2 cellular contexts compared by ENCODE assay signal in the genomic region with DNA sequence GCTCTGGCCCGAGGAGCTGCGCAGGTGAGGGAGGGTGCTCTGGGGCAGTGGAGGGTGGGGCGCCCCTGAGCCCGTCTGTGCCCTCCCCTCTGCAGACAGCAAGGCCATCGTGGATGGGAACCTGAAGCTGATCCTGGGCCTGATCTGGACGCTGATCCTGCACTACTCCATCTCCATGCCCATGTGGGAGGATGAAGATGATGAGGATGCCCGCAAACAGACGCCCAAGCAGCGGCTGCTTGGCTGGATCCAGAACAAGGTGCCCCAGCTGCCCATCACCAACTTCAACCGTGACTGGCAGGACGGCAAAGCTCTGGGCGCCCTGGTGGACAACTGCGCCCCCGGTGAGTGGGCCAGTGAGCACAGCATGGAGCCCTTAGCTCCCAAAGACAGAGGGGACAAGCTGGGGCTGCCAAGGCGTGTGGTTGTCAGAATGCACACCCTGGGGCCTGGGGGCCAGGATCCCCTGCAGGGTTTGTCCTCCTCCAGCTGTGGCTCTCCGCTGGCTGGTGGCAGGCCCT.
TF ChIP-seq lines count a peak whose summit lies in the region.

No MANE protein-coding gene starts in this region.

TF ChIP-seq in SK-N-SH, 30 proteins besides CTCF, POLR2A, EP300 and RAD21 (continued from another document):
- TF ChIP-seq, protein P1, sequence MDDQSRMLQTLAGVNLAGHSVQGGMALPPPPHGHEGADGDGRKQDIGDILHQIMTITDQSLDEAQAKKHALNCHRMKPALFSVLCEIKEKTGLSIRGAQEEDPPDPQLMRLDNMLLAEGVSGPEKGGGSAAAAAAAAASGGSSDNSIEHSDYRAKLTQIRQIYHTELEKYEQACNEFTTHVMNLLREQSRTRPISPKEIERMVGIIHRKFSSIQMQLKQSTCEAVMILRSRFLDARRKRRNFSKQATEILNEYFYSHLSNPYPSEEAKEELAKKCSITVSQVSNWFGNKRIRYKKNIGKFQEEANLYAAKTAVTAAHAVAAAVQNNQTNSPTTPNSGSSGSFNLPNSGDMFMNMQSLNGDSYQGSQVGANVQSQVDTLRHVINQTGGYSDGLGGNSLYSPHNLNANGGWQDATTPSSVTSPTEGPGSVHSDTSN (IDR thresholded peaks at IDR 0.05), result no peak
- TF ChIP-seq TAF1 (IDR thresholded peaks at IDR 0.05; ENCODE audit: borderline replicate concordance, low read depth, low read length), result no peak
- no peak for TF ChIP-seq MEF2A (IDR thresholded peaks at IDR 0.05; ENCODE audit: borderline replicate concordance, low read depth)
- no peak for TF ChIP-seq CHD2 (IDR thresholded peaks at IDR 0.05; ENCODE audit: low read length, partially characterized antibody)
- no peak for TF ChIP-seq POLR2AphosphoS5 (IDR thresholded peaks at IDR 0.05; ENCODE audit: low read depth, low read length)
- TF ChIP-seq FOSL2 (IDR thresholded peaks at IDR 0.05; ENCODE audit: borderline replicate concordance, low read depth), result no peak
- TF ChIP-seq FOXM1 (IDR thresholded peaks at IDR 0.05; ENCODE audit: low read depth), result no peak
- TF ChIP-seq RCOR1 (IDR thresholded peaks at IDR 0.05; ENCODE audit: low read length), result no peak
- no peak for TF ChIP-seq GABPA (IDR thresholded peaks at IDR 0.05; ENCODE audit: low read depth)
- no peak for TF ChIP-seq RXRA (IDR thresholded peaks at IDR 0.05; ENCODE audit: borderline replicate concordance, low read depth)
- TF ChIP-seq USF2 (IDR thresholded peaks at IDR 0.05; ENCODE audit: borderline replicate concordance, low read depth, low read length), result no peak
- no peak for TF ChIP-seq MXI1 (IDR thresholded peaks at IDR 0.05; ENCODE audit: low read depth, low read length)
- no peak for TF ChIP-seq USF1 (IDR thresholded peaks at IDR 0.05; ENCODE audit: borderline replicate concordance, low read depth)
- TF ChIP-seq EZH2phosphoT487 (IDR thresholded peaks at IDR 0.05; ENCODE audit: borderline replicate concordance, low read depth), result no peak
- TF ChIP-seq TEAD4 (IDR thresholded peaks at IDR 0.05; ENCODE audit: borderline replicate concordance, insufficient read depth), result no peak
- TF ChIP-seq YY1 (IDR thresholded peaks at IDR 0.05; ENCODE audit: low read depth), result no peak
- TF ChIP-seq MAX (IDR thresholded peaks at IDR 0.05; ENCODE audit: low read depth), result no peak
- no peak for TF ChIP-seq ELF1 (IDR thresholded peaks at IDR 0.05)

TF ChIP-seq in SK-N-SH treated with all-trans-retinoic acid at 6 μM for 48 hours, 23 proteins besides CTCF, POLR2A, EP300 and RAD21:
- TF ChIP-seq, protein P2, sequence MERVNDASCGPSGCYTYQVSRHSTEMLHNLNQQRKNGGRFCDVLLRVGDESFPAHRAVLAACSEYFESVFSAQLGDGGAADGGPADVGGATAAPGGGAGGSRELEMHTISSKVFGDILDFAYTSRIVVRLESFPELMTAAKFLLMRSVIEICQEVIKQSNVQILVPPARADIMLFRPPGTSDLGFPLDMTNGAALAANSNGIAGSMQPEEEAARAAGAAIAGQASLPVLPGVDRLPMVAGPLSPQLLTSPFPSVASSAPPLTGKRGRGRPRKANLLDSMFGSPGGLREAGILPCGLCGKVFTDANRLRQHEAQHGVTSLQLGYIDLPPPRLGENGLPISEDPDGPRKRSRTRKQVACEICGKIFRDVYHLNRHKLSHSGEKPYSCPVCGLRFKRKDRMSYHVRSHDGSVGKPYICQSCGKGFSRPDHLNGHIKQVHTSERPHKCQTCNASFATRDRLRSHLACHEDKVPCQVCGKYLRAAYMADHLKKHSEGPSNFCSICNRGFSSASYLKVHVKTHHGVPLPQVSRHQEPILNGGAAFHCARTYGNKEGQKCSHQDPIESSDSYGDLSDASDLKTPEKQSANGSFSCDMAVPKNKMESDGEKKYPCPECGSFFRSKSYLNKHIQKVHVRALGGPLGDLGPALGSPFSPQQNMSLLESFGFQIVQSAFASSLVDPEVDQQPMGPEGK (CRISPR knock-in tag; IDR thresholded peaks at IDR 0.05; ENCODE audit: borderline replicate concordance), result no peak
- TF ChIP-seq CSDC2 (CRISPR knock-in tag; IDR thresholded peaks at IDR 0.05), result no peak
- TF ChIP-seq CSRNP3 (CRISPR knock-in tag; IDR thresholded peaks at IDR 0.05), result no peak
- TF ChIP-seq ARNTL (CRISPR knock-in tag; IDR thresholded peaks at IDR 0.05; ENCODE audit: borderline replicate concordance, low read depth), result no peak
- TF ChIP-seq TOX (CRISPR knock-in tag; IDR thresholded peaks at IDR 0.05; ENCODE audit: borderline replicate concordance), result no peak
- no peak for TF ChIP-seq ESRRG (CRISPR knock-in tag; IDR thresholded peaks at IDR 0.05)
- TF ChIP-seq SNAI2 (CRISPR knock-in tag; IDR thresholded peaks at IDR 0.05), result no peak
- no peak for TF ChIP-seq ZNF70 (CRISPR knock-in tag; IDR thresholded peaks at IDR 0.05)
- TF ChIP-seq PPARA (CRISPR knock-in tag; IDR thresholded peaks at IDR 0.05; ENCODE audit: borderline replicate concordance), result no peak
- TF ChIP-seq CREB5 (CRISPR knock-in tag; IDR thresholded peaks at IDR 0.05; ENCODE audit: low read depth), result no peak
- no peak for TF ChIP-seq TCF4 (CRISPR knock-in tag; IDR thresholded peaks at IDR 0.05; ENCODE audit: borderline replicate concordance)
- TF ChIP-seq ZFP30 (CRISPR knock-in tag; IDR thresholded peaks at IDR 0.05), result no peak
- TF ChIP-seq BACH2 (CRISPR knock-in tag; IDR thresholded peaks at IDR 0.05; ENCODE audit: borderline replicate concordance), result no peak
- no peak for TF ChIP-seq ZNF8 (CRISPR knock-in tag; IDR thresholded peaks at IDR 0.05)
- no peak for TF ChIP-seq GLIS3 (CRISPR knock-in tag; IDR thresholded peaks at IDR 0.05)
- TF ChIP-seq RARB (CRISPR knock-in tag; IDR thresholded peaks at IDR 0.05), result no peak
- TF ChIP-seq OSR1 (CRISPR knock-in tag; IDR thresholded peaks at IDR 0.05), result no peak
- TF ChIP-seq ZC3H10 (CRISPR knock-in tag; IDR thresholded peaks at IDR 0.05), result no peak
- no peak for TF ChIP-seq ISL1 (CRISPR knock-in tag; IDR thresholded peaks at IDR 0.05)
